Comparison of ENCODE assay signal across 1 cellular context in genomic region chr11:60252208-60252566, GRCh38.
TF ChIP-seq lines count a peak whose summit lies in the region.

No MANE protein-coding gene starts in this region.

TF ChIP-seq in endothelial cell of umbilical vein, 7 proteins besides CTCF, POLR2A, EP300 and RAD21:
- TF ChIP-seq EZH2 (IDR thresholded peaks at IDR 0.05; ENCODE audit: borderline replicate concordance, low read depth, low read length, severe bottlenecking) (no peak), GATA2 (IDR thresholded peaks at IDR 0.05; ENCODE audit: insufficient read depth, insufficient read length, low read depth, low read length) (no peak), MYC (IDR thresholded peaks at IDR 0.05; ENCODE audit: low read depth, low read length) (no peak), MAX (IDR thresholded peaks at IDR 0.05; ENCODE audit: insufficient read depth, insufficient read length) (no peak), JUN (IDR thresholded peaks at IDR 0.05; ENCODE audit: borderline replicate concordance, insufficient read depth, insufficient read length, low read depth) (no peak), FOS (IDR thresholded peaks at IDR 0.05; ENCODE audit: borderline replicate concordance, insufficient read depth, low read length) (no peak)
